In the genomic region with DNA sequence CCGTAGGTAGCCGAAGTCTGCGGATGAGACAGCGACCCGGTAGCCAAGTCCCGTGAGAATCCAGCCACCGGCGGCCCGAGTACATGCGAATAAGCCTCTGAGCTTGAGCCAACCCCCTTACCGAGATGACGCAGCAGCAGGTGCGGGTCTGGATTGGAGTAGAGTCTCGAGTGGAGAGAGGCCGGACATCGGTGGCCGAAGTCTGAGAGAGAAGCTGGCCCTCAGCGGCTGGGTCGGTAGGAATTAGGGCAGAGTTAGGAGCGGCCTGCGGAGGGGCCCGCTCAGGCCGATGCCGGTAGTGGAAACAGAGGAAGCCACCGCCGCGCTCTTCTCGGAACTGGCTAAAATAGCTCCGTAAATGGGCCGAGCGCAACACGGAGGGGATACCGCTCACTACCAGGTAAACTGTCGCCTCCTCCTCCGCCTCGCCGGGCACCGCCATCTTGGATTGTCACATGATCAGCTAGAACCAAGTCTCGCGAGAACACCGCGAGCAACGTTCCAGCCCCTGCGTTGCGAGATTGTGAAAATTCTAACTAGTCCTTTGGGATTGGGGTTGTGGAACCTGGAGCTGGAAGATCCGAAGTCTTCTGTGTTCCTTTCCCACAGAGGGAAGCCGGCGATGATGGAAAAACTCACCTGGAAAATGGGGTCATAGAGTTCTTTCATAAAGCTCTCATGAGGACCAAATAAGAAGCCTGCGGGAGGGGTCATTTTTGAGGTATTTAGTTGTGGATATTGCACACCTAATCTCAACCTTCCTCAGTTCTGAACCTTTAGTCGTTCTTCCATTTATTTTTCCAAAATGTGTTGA, we compare ENCODE assay signal across 8 cellular contexts. TPM values are rescaled to one million over a fixed set of nuclear protein-coding genes. Genes with fewer than 3 reads are reported as not detected.
DNase-seq lines count a peak whose midpoint lies in the region; ATAC-seq and TF ChIP-seq lines count a peak whose summit lies in the region.

A gene with protein sequence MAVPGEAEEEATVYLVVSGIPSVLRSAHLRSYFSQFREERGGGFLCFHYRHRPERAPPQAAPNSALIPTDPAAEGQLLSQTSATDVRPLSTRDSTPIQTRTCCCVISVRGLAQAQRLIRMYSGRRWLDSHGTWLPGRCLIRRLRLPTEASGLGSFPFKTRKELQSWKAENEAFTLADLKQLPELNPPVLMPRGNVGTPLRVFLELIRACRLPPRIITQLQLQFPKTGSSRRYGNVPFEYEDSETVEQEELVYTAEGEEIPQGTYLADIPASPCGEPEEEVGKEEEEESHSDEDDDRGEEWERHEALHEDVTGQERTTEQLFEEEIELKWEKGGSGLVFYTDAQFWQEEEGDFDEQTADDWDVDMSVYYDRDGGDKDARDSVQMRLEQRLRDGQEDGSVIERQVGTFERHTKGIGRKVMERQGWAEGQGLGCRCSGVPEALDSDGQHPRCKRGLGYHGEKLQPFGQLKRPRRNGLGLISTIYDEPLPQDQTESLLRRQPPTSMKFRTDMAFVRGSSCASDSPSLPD (minus strand): TSS at position 467 of the 814 bp plus-strand sequence. CDS start 25 bp downstream, at position 442.

- H3K4me3 ChIP-seq in GM12875 (ENCODE audit: low read depth, low read length) (peak within 1 kb of the TSS; percentile 78), WERI-Rb-1 (ENCODE audit: low read depth, low read length) (peak within 1 kb of the TSS; percentile 95), breast epithelium (peak within 1 kb of the TSS; percentile 85 to 98 (median 97)), iPS-18a (ENCODE audit: low read length) (peak within 1 kb of the TSS; percentile 88), skeletal muscle cell (ENCODE audit: low read depth, low read length) (peak within 1 kb of the TSS; percentile 87)

- TF ChIP-seq POLR2A in breast epithelium (IDR thresholded peaks at IDR 0.05), result peak; percentile 33

- TF ChIP-seq CTCF in GM12875 (IDR thresholded peaks at IDR 0.05; ENCODE audit: borderline replicate concordance, insufficient read depth, low read depth, low read length) (no peak), WERI-Rb-1 (IDR thresholded peaks at IDR 0.05; ENCODE audit: low read depth, low read length) (no peak), breast epithelium (IDR thresholded peaks at IDR 0.05) (no peak)

- H3K36me3 ChIP-seq in WERI-Rb-1 (peaks cover 28% of the 10 kb centered on the region), breast epithelium (no peaks in the 10 kb centered on the region), iPS-18a (ENCODE audit: control insufficient read depth, low read depth, low read length) (peaks cover 11% of the 10 kb centered on the region)

- DNase-seq in NCI-H2171 treated with DMSO at 0.1 percent for 48 hours (lab: John Stamatoyannopoulos, UW) (peak; percentile 95), WERI-Rb-1 (peak; percentile 92), breast epithelium (ENCODE audit: low spot score in 2 of 2) (peak; percentile 90 to 93), skeletal muscle cell (ENCODE audit: low read depth) (peak; percentile 79)

- H3K9me3 ChIP-seq in WERI-Rb-1 (ENCODE audit: severe bottlenecking) (no peaks in the 10 kb centered on the region), breast epithelium (no peaks in the 10 kb centered on the region), iPS-18a (ENCODE audit: control insufficient read depth, low read depth, low read length) (no peaks in the 10 kb centered on the region)

- H3K27me3 ChIP-seq in WERI-Rb-1 (ENCODE audit: insufficient read depth, low read depth, severe bottlenecking) (no peaks in the 10 kb centered on the region), breast epithelium (no peaks in the 10 kb centered on the region), iPS-18a (ENCODE audit: control insufficient read depth, insufficient read depth, low read length) (no peaks in the 10 kb centered on the region)

- H3K27ac ChIP-seq in WERI-Rb-1 (peak within 1 kb of the TSS; percentile 86), breast epithelium (peak within 1 kb of the TSS; percentile 83 to 86), iPS-18a (ENCODE audit: low read length) (peak within 1 kb of the TSS; percentile 78)

- peaks cover 4 to 10% of the 10 kb centered on the region in 2 donors for H3K4me1 ChIP-seq in breast epithelium
- no peaks in the 10 kb centered on the region for H3K4me1 ChIP-seq in iPS-18a (ENCODE audit: control insufficient read depth, low read depth, low read length)

- H3K9ac ChIP-seq in iPS-18a (ENCODE audit: low read length), result peak within 1 kb of the TSS; percentile 92

- intact Hi-C loops in breast epithelium (cut with DNase I; ENCODE audit: low total_unique reads), result no loop called here

- ATAC-seq in HG03097 (IDR thresholded peaks at IDR 0.05; ENCODE audit: low FRiP score, unreplicated experiment), result peak; percentile 80
- ATAC-seq in HG03457 (IDR thresholded peaks at IDR 0.05; ENCODE audit: unreplicated experiment), result no peak

RNA-seq across cellular contexts. Expression of the gene that starts here (rescaled TPM):
- total RNA-seq in breast epithelium, result 10 to 100 TPM in 2 of 3 donors, 1 to 10 TPM in 1; 8.3 to 13.5 (median 11.8) TPM
